In genomic region chr18:54357082-54357659, GRCh38 we compare ENCODE assay signal across 8 cellular contexts. TPM values are rescaled to one million over a fixed set of nuclear protein-coding genes. Genes with fewer than 3 reads are reported as not detected.
DNase-seq lines count a peak whose midpoint lies in the region; ATAC-seq and TF ChIP-seq lines count a peak whose summit lies in the region.

No MANE protein-coding gene starts in this region.

- CTCF ChIA-PET in AG04450 (lab: Charles Lee): interaction anchor here (0.6 to 4.3 kb wide), 6 partner anchors 11 to 314 kb away, joined by 3 to 35 read pairs (median 4); no protein-coding TSS in a partner anchor

- H3K36me3 ChIP-seq in gastroesophageal sphincter: peaks cover 0 to 5% of the 10 kb centered on the region in 2 donors

- H3K4me1 ChIP-seq in gastroesophageal sphincter: peaks cover 0 to 12% (median 0%) of the 10 kb centered on the region in 3 donors

- peak; percentile 49 for ATAC-seq in GM18909 (IDR thresholded peaks at IDR 0.05; ENCODE audit: poor library complexity, unreplicated experiment)
- peak; percentile 9 for ATAC-seq in HG03439 (IDR thresholded peaks at IDR 0.05; ENCODE audit: unreplicated experiment)
- peak; percentile 49 for ATAC-seq in gastroesophageal sphincter

- POLR2A ChIA-PET in AG04450 (lab: Yijun Ruan, JAX): interaction anchor here (0.6 kb wide), 1 partner anchor 88 kb away, joined by 4 read pairs; the partner anchor contains the start of gene POLI

- 2% methylated on average over 9 of the region's 15 CpGs; no CpG with 5 or more reads in 1 of the 2 donors for WGBS in gastroesophageal sphincter (ENCODE audit: low coverage in 1 of 2), 2 donors

- TF ChIP-seq CTCF in AG04450 (IDR thresholded peaks at IDR 0.05; ENCODE audit: low read depth, low read length) (no peak), WI38 (IDR thresholded peaks at IDR 0.05; ENCODE audit: low read depth, low read length) (no peak), gastroesophageal sphincter (IDR thresholded peaks at IDR 0.05) (no peak), retinal pigment epithelial cell (conservative IDR thresholded peaks at IDR 0.05; ENCODE audit: low read depth, low read length) (no peak)

- H3K27ac ChIP-seq in AG04450 (ENCODE audit: low read depth, low read length): no peak overlapping the region
- peak overlapping the region in 3 of 4 donors; percentile 47 to 78 (median 58) for H3K27ac ChIP-seq in gastroesophageal sphincter

- no peak for TF ChIP-seq EP300 in gastroesophageal sphincter (IDR thresholded peaks at IDR 0.05)

- H3K9me3 ChIP-seq in AG04450 (ENCODE audit: control insufficient read depth, insufficient read depth, low read length) (no peaks in the 10 kb centered on the region; the same call in 1 of the 2 replicates), gastroesophageal sphincter (peaks cover 0 to 3% (median 0%) of the 10 kb centered on the region in 3 donors)

- H3K4me3 ChIP-seq in AG04450 (ENCODE audit: low read depth, low read length): peak overlapping the region; percentile 89
- H3K4me3 ChIP-seq in WI38 (ENCODE audit: low read depth, low read length): peak overlapping the region; percentile 85
- peak overlapping the region; percentile 71 to 90 for H3K4me3 ChIP-seq in gastroesophageal sphincter
- H3K4me3 ChIP-seq in retinal pigment epithelial cell (ENCODE audit: low read length): peak overlapping the region; percentile 88

- no peak for DNase-seq in AG04450 (ENCODE audit: low read depth, low spot score)
- DNase-seq in retinal pigment epithelial cell (ENCODE audit: low read depth): no peak
- no peak for DNase-seq in NCI-H187 (lab: John Stamatoyannopoulos, UW)
- no peak for DNase-seq in activated gamma-delta T cell (lab: John Stamatoyannopoulos, UW)

- no peak for TF ChIP-seq POLR2A in gastroesophageal sphincter (IDR thresholded peaks at IDR 0.05)

- H3K27me3 ChIP-seq in AG04450 (ENCODE audit: control insufficient read depth, insufficient read depth, low read length) (no peaks in the 10 kb centered on the region), gastroesophageal sphincter (peaks cover 3% of the 10 kb centered on the region)

RNA-seq across cellular contexts. Expression of gene STARD6, which starts 0.5 kb away (rescaled TPM):
- polyA plus RNA-seq in AG04450 (2011; rRNA removed): 0.14 TPM in 1 of 2 replicates, not detected in the other
- polyA minus RNA-seq in AG04450 (2011; rRNA and poly(A)+ RNA removed): not detected in 2 replicates
- not detected for total RNA-seq in gastroesophageal sphincter

RNA-seq across cellular contexts. Expression of gene C18orf54, which starts 0.5 kb away (rescaled TPM):
- 2.7 and 3.8 TPM in 2 replicates for polyA plus RNA-seq in AG04450 (2011; rRNA removed)
- polyA minus RNA-seq in AG04450 (2011; rRNA and poly(A)+ RNA removed): 1.5 and 2.6 TPM in 2 replicates
- 1 to 10 TPM; 1.4 to 2.6 (median 1.9) TPM for total RNA-seq in gastroesophageal sphincter
